Comparison of ENCODE assay signal across 21 cellular contexts in the genomic region with DNA sequence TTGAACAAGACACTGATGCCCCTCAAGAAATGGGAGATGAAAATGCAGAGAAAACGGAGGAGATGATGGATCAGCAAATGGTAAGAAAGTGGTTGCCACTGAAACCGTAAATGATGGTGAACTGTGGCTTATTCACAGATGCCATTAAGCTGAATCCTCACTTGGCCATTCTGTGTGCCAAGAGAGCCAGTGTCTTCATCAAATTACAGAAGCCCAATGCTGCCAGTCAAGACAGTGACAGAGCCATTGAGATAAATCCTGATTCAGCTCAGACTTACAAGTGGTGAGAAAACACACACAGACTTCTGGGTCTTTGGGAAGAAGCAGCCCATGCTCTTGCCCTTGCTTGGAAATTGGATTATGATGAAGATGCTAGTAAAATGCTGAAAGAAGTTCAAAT. TPM values are rescaled to one million over a fixed set of nuclear protein-coding genes. Genes with fewer than 3 reads are reported as not detected.
A peak's percentile ranks its signal among the peaks of the same experiment; 100 is the strongest.
DNase-seq lines count a peak whose midpoint lies in the region; ATAC-seq, FAIRE-seq and TF ChIP-seq lines count a peak whose summit lies in the region.
"Had no signal": no experiment of that assay in that cellular context is flagged by ENCODE, and none has a peak within 500 bp of the region (broad histone marks: within the 10 kb centered on the region; RNA-seq: fewer than 3 reads in every experiment).

No MANE protein-coding gene starts in this region.

- H3K4me3 ChIP-seq in AG09309 (ENCODE audit: control insufficient read depth, low read depth, low read length) = no peak overlapping the region
- no peak overlapping the region for H3K4me3 ChIP-seq in astrocyte (ENCODE audit: insufficient read depth, low read depth, low read length)
- H3K4me3 ChIP-seq: gastroesophageal sphincter, upper lobe of left lung had no signal

- H2AFZ ChIP-seq in astrocyte (ENCODE audit: low read depth, low read length) = no peak overlapping the region

- no peaks in the 10 kb centered on the region for H4K20me1 ChIP-seq in astrocyte (ENCODE audit: insufficient read depth, low read length)

- peak overlapping the region; percentile 47 for H3K4me2 ChIP-seq in astrocyte (ENCODE audit: low read length)
- H3K4me2 ChIP-seq: KMS-11 had no signal

- H3K27ac ChIP-seq in astrocyte (ENCODE audit: low read depth, low read length) = no peak overlapping the region
- H3K27ac ChIP-seq: gastroesophageal sphincter, KMS-11, upper lobe of left lung had no signal

- FAIRE-seq in astrocyte (lab: Jason Lieb, UNC) = peak; percentile 82
- FAIRE-seq: bronchial epithelial cell had no signal

- H3K9me3 Mint-ChIP-seq in astrocyte (ENCODE audit: unreplicated experiment) = no peaks in the 10 kb centered on the region
- no peaks in the 10 kb centered on the region for H3K9me3 Mint-ChIP-seq in activated CD4-positive, alpha-beta T cell treated with anti-CD3 and anti-CD28 coated beads, Interleukin-2, amount 10 ng/mL, durations not matched to agents 7 days and 5 days

- DNase-seq in AG09309 (ENCODE audit: low read depth) (peak; percentile 17), HT1080 (ENCODE audit: low read depth) (peak; percentile 59), astrocyte (ENCODE audit: low read depth) (peak; percentile 59), iris pigment epithelial cell (ENCODE audit: low read depth) (peak; percentile 5), NCI-H1092 treated with DMSO at 0.1 percent for 48 hours (lab: John Stamatoyannopoulos, UW) (no peak), NCI-H2196 treated with DMSO at 0.1 percent for 48 hours (lab: John Stamatoyannopoulos, UW; ENCODE audit: unreplicated experiment) (no peak)
- DNase-seq in activated CD4-positive, alpha-beta T cell treated with anti-CD3 and anti-CD28 coated beads, Interleukin-2, amount 10 ng/mL, durations not matched to agents 7 days and 5 days = no peak
- DNase-seq: activated naive CD4-positive, alpha-beta T cell; BE2C; effector memory CD4-positive, alpha-beta T cell; GOT3; NCI-H1436; NCI-H446; occipital lobe; upper lobe of left lung had no signal

- H3K79me2 ChIP-seq in astrocyte (ENCODE audit: insufficient read depth, low read length) = no peaks in the 10 kb centered on the region

- no peaks in the 10 kb centered on the region for H3K27me3 Mint-ChIP-seq in astrocyte (ENCODE audit: low read depth, unreplicated experiment)
- peaks cover 41% of the 10 kb centered on the region for H3K27me3 Mint-ChIP-seq in activated CD4-positive, alpha-beta T cell treated with anti-CD3 and anti-CD28 coated beads, Interleukin-2, amount 10 ng/mL, durations not matched to agents 7 days and 5 days

- peaks cover 11% of the 10 kb centered on the region for H3K4me1 ChIP-seq in astrocyte (ENCODE audit: insufficient read depth, low read length)
- H3K4me1 ChIP-seq: BE2C, gastroesophageal sphincter had no signal

- H3K4me3 Mint-ChIP-seq in astrocyte (ENCODE audit: unreplicated experiment) = no peak overlapping the region
- H3K4me3 Mint-ChIP-seq in activated CD4-positive, alpha-beta T cell treated with anti-CD3 and anti-CD28 coated beads, Interleukin-2, amount 10 ng/mL, durations not matched to agents 7 days and 5 days = no peak overlapping the region
- H3K4me3 Mint-ChIP-seq: mesothelial cell of epicardium had no signal

- H3K9ac ChIP-seq in astrocyte (ENCODE audit: low read length) = no peak overlapping the region
- H3K9ac ChIP-seq: KMS-11 had no signal

- peaks cover 17% of the 10 kb centered on the region for H3K4me1 Mint-ChIP-seq in astrocyte (ENCODE audit: low read depth, unreplicated experiment)
- no peaks in the 10 kb centered on the region for H3K4me1 Mint-ChIP-seq in activated CD4-positive, alpha-beta T cell treated with anti-CD3 and anti-CD28 coated beads, Interleukin-2, amount 10 ng/mL, durations not matched to agents 7 days and 5 days

- H3K9me3 ChIP-seq in astrocyte (ENCODE audit: insufficient read depth, low read depth, low read length) = no peaks in the 10 kb centered on the region
- H3K9me3 ChIP-seq: BE2C, gastroesophageal sphincter, upper lobe of left lung had no signal

- no peaks in the 10 kb centered on the region for H3K36me3 Mint-ChIP-seq in astrocyte (ENCODE audit: low read depth, unreplicated experiment)
- H3K36me3 Mint-ChIP-seq in activated CD4-positive, alpha-beta T cell treated with anti-CD3 and anti-CD28 coated beads, Interleukin-2, amount 10 ng/mL, durations not matched to agents 7 days and 5 days (ENCODE audit: low read depth) = peaks cover 2% of the 10 kb centered on the region
- H3K36me3 Mint-ChIP-seq: mesothelial cell of epicardium had no signal

- H3K36me3 ChIP-seq in astrocyte (ENCODE audit: insufficient read depth, low read length) = no peaks in the 10 kb centered on the region
- H3K36me3 ChIP-seq: BE2C, gastroesophageal sphincter, upper lobe of left lung had no signal

- POLR2A ChIA-PET in activated CD4-positive, alpha-beta T cell treated with anti-CD3 and anti-CD28 coated beads, Interleukin-2, amount 10 ng/mL, durations not matched to agents 7 days and 5 days (lab: Charles Lee) = no interaction called here

- no peak for TF ChIP-seq CTCF in AG09309 (IDR thresholded peaks at IDR 0.05; ENCODE audit: control insufficient read depth, insufficient read depth, low read depth, low read length, missing control alignments)
- no peak for TF ChIP-seq CTCF in astrocyte (IDR thresholded peaks at IDR 0.05; ENCODE audit: insufficient read depth, low read depth, low read length)

- no peak for ATAC-seq in HG02623 (IDR thresholded peaks at IDR 0.05; ENCODE audit: unreplicated experiment)
- ATAC-seq: gastroesophageal sphincter had no signal

- H3K27ac Mint-ChIP-seq in astrocyte (ENCODE audit: unreplicated experiment) = peak overlapping the region; percentile 84
- H3K27ac Mint-ChIP-seq in activated CD4-positive, alpha-beta T cell treated with anti-CD3 and anti-CD28 coated beads, Interleukin-2, amount 10 ng/mL, durations not matched to agents 7 days and 5 days = no peak overlapping the region

- CTCF ChIA-PET in activated CD4-positive, alpha-beta T cell treated with anti-CD3 and anti-CD28 coated beads, Interleukin-2, amount 10 ng/mL, durations not matched to agents 7 days and 5 days (lab: Charles Lee) = no interaction called here

- H3K27me3 ChIP-seq in astrocyte (ENCODE audit: insufficient read depth, low read length) = no peaks in the 10 kb centered on the region
- H3K27me3 ChIP-seq: gastroesophageal sphincter, upper lobe of left lung had no signal

RNA-seq across cellular contexts. Expression of a gene that starts 52.5 kb away (rescaled TPM):
- total RNA-seq in HT1080 (2014; rRNA removed; shearing (Covaris generic)) = not detected in 2 replicates
- polyA plus RNA-seq in HT1080 (2015; cell fraction: cytosol; rRNA removed) = not detected in 2 replicates
- not detected in 2 replicates for polyA plus RNA-seq in HT1080 (2015; cell fraction: nucleus; rRNA removed)
- total RNA-seq in astrocyte = not detected in 2 replicates
- not detected for total RNA-seq in activated CD4-positive, alpha-beta T cell treated with anti-CD3 and anti-CD28 coated beads, Interleukin-2, amount 10 ng/mL, durations not matched to agents 7 days and 5 days
- total RNA-seq: bronchial epithelial cell, gastroesophageal sphincter, mesothelial cell of epicardium, occipital lobe, skeletal muscle tissue, upper lobe of left lung had no signal

RNA-seq across cellular contexts. Expression of a gene that starts 57.3 kb away (rescaled TPM):
- total RNA-seq in HT1080 (2014; rRNA removed; shearing (Covaris generic)) = 7.6 and 7.8 TPM in 2 replicates
- 6.8 and 8.1 TPM in 2 replicates for polyA plus RNA-seq in HT1080 (2015; cell fraction: cytosol; rRNA removed)
- 4.4 and 4.6 TPM in 2 replicates for polyA plus RNA-seq in HT1080 (2015; cell fraction: nucleus; rRNA removed)
- 5.3 and 7.1 TPM in 2 replicates for total RNA-seq in astrocyte
- 10 to 100 TPM; 14.5 to 16.3 TPM for total RNA-seq in activated CD4-positive, alpha-beta T cell treated with anti-CD3 and anti-CD28 coated beads, Interleukin-2, amount 10 ng/mL, durations not matched to agents 7 days and 5 days

Comparison
In these comparisons a context has a peak if more than half of its experiments do, and no peak if none do; other contexts are left out.
1. DNase-seq: peak in AG09309 (single experiment), HT1080 (single experiment), astrocyte (single experiment) and iris pigment epithelial cell (single experiment); none in NCI-H1092 treated with DMSO at 0.1 percent for 48 hours (single experiment), activated CD4-positive, alpha-beta T cell treated with anti-CD3 and anti-CD28 coated beads, Interleukin-2, amount 10 ng/mL, durations not matched to agents 7 days and 5 days (single experiment) and NCI-H2196 treated with DMSO at 0.1 percent for 48 hours (single experiment).